In genomic region chr12:65896743-65897142, GRCh38 we compare ENCODE assay signal across 2 cellular contexts.
TF ChIP-seq lines count a peak whose summit lies in the region.

No MANE protein-coding gene starts in this region.

TF ChIP-seq in HepG2, 621 proteins besides CTCF, POLR2A, EP300 and RAD21 (continues in another document):
- TF ChIP-seq BATF2 (CRISPR knock-in tag; IDR thresholded peaks at IDR 0.05): no peak
- TF ChIP-seq THRA (CRISPR knock-in tag; IDR thresholded peaks at IDR 0.05; ENCODE audit: borderline replicate concordance): 0 out of 2 replicates have a peak, but pooled peaks have one; percentile 15
- no peak for TF ChIP-seq KDM5B (CRISPR knock-in tag; IDR thresholded peaks at IDR 0.05; ENCODE audit: borderline replicate concordance)
- no peak for TF ChIP-seq MBNL3 (CRISPR knock-in tag; conservative IDR thresholded peaks at IDR 0.05)
- TF ChIP-seq ZNF605 (CRISPR knock-in tag; IDR thresholded peaks at IDR 0.05): peak; percentile 38
- no peak for TF ChIP-seq CHD4 (IDR thresholded peaks at IDR 0.05; ENCODE audit: borderline replicate concordance, low read length)
- no peak for TF ChIP-seq HNRNPK (IDR thresholded peaks at IDR 0.05; ENCODE audit: low read depth, low read length, poor library complexity, severe bottlenecking)
- TF ChIP-seq SRSF4 (IDR thresholded peaks at IDR 0.05; ENCODE audit: low read depth, low read length, poor library complexity, severe bottlenecking): no peak
- no peak for TF ChIP-seq ZNF740 (CRISPR knock-in tag; IDR thresholded peaks at IDR 0.05)
- no peak for TF ChIP-seq ZBTB44 (CRISPR knock-in tag; IDR thresholded peaks at IDR 0.05)
- no peak for TF ChIP-seq MNT (IDR thresholded peaks at IDR 0.05)
- no peak for TF ChIP-seq CBX2 (IDR thresholded peaks at IDR 0.05; ENCODE audit: low read depth, low read length)
- TF ChIP-seq CBX2 (CRISPR knock-in tag; IDR thresholded peaks at IDR 0.05; ENCODE audit: low read depth): no peak
- no peak for TF ChIP-seq ERF (CRISPR knock-in tag; IDR thresholded peaks at IDR 0.05)
- TF ChIP-seq REPIN1 (CRISPR knock-in tag; IDR thresholded peaks at IDR 0.05; ENCODE audit: borderline replicate concordance, low read depth): no peak
- TF ChIP-seq NCOA5 (CRISPR knock-in tag; IDR thresholded peaks at IDR 0.05): no peak
- no peak for TF ChIP-seq SOX6 (IDR thresholded peaks at IDR 0.05)
- TF ChIP-seq SOX6 (CRISPR knock-in tag; IDR thresholded peaks at IDR 0.05): no peak
- no peak for TF ChIP-seq CENPX (CRISPR knock-in tag; IDR thresholded peaks at IDR 0.05)
- TF ChIP-seq PPARG (CRISPR knock-in tag; conservative IDR thresholded peaks at IDR 0.05): 0 out of 2 replicates have a peak, but pooled peaks have one; percentile 5
- no peak for TF ChIP-seq ZHX1 (CRISPR knock-in tag; IDR thresholded peaks at IDR 0.05; ENCODE audit: low read depth)

TF ChIP-seq in H1, 55 proteins besides CTCF, POLR2A, EP300 and RAD21:
- TF ChIP-seq BRCA1 (IDR thresholded peaks at IDR 0.05; ENCODE audit: low read depth, low read length): no peak
- no peak for TF ChIP-seq POU5F1 (IDR thresholded peaks at IDR 0.05; ENCODE audit: low read depth, low read length)
- TF ChIP-seq TEAD4 (IDR thresholded peaks at IDR 0.05; ENCODE audit: low read depth, low read length): no peak
- TF ChIP-seq EGR1 (IDR thresholded peaks at IDR 0.05; ENCODE audit: borderline replicate concordance, low read depth, low read length): no peak
- no peak for TF ChIP-seq CBX5 (IDR thresholded peaks at IDR 0.05; ENCODE audit: low read depth, low read length)
- no peak for TF ChIP-seq MAFK (IDR thresholded peaks at IDR 0.05; ENCODE audit: low read depth, low read length)
- no peak for TF ChIP-seq NRF1 (IDR thresholded peaks at IDR 0.05; ENCODE audit: low read depth, low read length)
- TF ChIP-seq ZNF274 (IDR thresholded peaks at IDR 0.05; ENCODE audit: borderline replicate concordance, extremely low read depth, low read length): no peak
- no peak for TF ChIP-seq SIN3A (conservative IDR thresholded peaks at IDR 0.05 in 1 of 2, IDR thresholded peaks at IDR 0.05 in 1 of 2; ENCODE audit: low read depth in 1 of 2, low read length in 2 of 2)
- no peak for TF ChIP-seq USF2 (IDR thresholded peaks at IDR 0.05; ENCODE audit: low read length)
- no peak for TF ChIP-seq EZH2 (IDR thresholded peaks at IDR 0.05; ENCODE audit: low read depth, low read length, severe bottlenecking)
- TF ChIP-seq SP1 (IDR thresholded peaks at IDR 0.05; ENCODE audit: low read depth, low read length): no peak
- no peak for TF ChIP-seq SRF (IDR thresholded peaks at IDR 0.05; ENCODE audit: low read depth, low read length)
- TF ChIP-seq CHD2 (IDR thresholded peaks at IDR 0.05; ENCODE audit: low read length): no peak
- no peak for TF ChIP-seq SIX5 (IDR thresholded peaks at IDR 0.05; ENCODE audit: low read depth, low read length)
- TF ChIP-seq JUND (IDR thresholded peaks at IDR 0.05; ENCODE audit: low read length): no peak
- no peak for TF ChIP-seq SIRT6 (IDR thresholded peaks at IDR 0.05; ENCODE audit: low read length)
